Comparison of ENCODE assay signal across 22 cellular contexts in the genomic region with DNA sequence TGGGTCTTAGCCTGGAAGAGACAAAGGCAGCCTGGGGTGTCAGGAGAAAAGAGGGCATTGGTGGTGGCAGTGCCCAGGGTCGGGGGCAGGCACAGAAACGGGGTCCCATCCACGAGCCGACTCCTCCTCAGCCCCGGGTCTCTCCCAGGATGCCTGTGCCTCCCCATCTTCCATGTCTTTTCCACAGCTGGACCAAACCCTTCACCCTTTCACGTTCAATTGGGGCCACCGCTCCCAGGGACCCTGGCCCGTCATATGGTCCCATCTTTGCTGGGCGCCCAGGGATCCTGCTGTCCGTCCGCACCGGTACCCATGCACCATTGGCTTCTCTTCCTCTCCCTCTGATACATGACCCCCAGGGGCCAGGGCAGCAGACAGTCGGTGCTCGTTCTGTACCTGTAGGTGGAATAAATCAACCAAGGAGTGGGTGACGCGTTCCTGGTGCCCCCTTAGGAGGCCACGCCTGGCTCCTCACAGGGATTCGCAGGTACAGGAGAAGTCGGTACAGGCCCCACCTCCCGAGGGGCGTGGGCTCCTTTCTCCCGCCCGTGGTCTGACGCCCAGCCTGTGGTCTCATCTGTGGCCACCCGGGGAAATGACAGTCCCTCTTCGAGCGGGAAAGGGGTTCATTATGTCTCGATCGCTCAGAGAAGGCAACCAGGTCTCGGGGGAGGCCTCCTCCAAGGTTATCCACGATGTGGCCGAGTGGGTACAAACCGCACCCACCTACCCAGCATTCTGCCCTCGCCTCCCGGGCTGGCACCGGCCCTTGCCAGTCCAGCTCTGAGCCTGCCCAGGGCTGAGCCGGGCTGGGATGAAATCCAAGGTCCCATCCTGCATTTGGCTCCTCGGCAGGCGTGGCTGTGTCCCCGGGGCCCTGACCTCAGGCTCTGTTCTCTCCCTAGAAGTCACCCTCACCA.
"Had no signal": no experiment of that assay in that cellular context is flagged by ENCODE, and none has a peak within 500 bp of the region (broad histone marks: within the 10 kb centered on the region; RNA-seq: fewer than 3 reads in every experiment).

No MANE protein-coding gene starts in this region.

- H3K36me3 ChIP-seq: pancreas, sigmoid colon, stomach, thyroid gland, vagina had no signal

- H3K9me3 ChIP-seq: pancreas, thyroid gland, vagina had no signal

- ATAC-seq: effector memory CD8-positive, alpha-beta T cell; left lobe of liver; naive thymus-derived CD8-positive, alpha-beta T cell; pancreas; right cardiac atrium; stimulated activated effector memory CD8-positive, alpha-beta T cell treated with anti-CD3 and anti-CD28 coated beads, Interleukin-12 subunit alpha, Interleukin-12 subunit beta, amount 100 ng/mL, for 72 hours had no signal

- DNase-seq: dermis blood vessel endothelial cell; effector memory CD8-positive, alpha-beta T cell; mammary epithelial cell; mesendoderm; nephron progenitor cell; occipital lobe; pancreas; right cardiac atrium; stimulated activated CD4-positive, alpha-beta T cell treated with anti-CD3 and anti-CD28 coated beads, Interleukin-2, amount 100 ng/mL, for 24 hours; stimulated activated CD4-positive, alpha-beta T cell treated with anti-CD3 and anti-CD28 coated beads, Interleukin-4, amount 100 ng/mL, for 24 hours; stimulated activated naive CD4-positive, alpha-beta T cell treated with Interleukin-2 at 50 U/mL for 16 hours; stomach; thyroid gland; trophoblast cell had no signal

- H3K4me1 ChIP-seq: pancreas, stomach, thyroid gland, vagina had no signal

- H3K4me3 ChIP-seq: coronary artery, pancreas, sigmoid colon, stomach, thyroid gland, vagina had no signal

- H3K27me3 ChIP-seq: pancreas, sigmoid colon, thyroid gland, vagina had no signal

- H3K27ac ChIP-seq: coronary artery, pancreas, sigmoid colon, stomach, thyroid gland, vagina had no signal

- FAIRE-seq: frontal cortex, keratinocyte, pancreas had no signal
